In genomic region chr22:36367066-36367465, GRCh38 we compare ENCODE assay signal across 1 cellular context.
TF ChIP-seq lines count a peak whose summit lies in the region.

No MANE protein-coding gene starts in this region.

TF ChIP-seq in liver, 16 proteins besides CTCF, POLR2A, EP300 and RAD21 (continued from another document):
- no peak for TF ChIP-seq FOXA1 (IDR thresholded peaks at IDR 0.05)
TF ChIP-seq in liver: peak in this region for 0.
